In the genomic region with DNA sequence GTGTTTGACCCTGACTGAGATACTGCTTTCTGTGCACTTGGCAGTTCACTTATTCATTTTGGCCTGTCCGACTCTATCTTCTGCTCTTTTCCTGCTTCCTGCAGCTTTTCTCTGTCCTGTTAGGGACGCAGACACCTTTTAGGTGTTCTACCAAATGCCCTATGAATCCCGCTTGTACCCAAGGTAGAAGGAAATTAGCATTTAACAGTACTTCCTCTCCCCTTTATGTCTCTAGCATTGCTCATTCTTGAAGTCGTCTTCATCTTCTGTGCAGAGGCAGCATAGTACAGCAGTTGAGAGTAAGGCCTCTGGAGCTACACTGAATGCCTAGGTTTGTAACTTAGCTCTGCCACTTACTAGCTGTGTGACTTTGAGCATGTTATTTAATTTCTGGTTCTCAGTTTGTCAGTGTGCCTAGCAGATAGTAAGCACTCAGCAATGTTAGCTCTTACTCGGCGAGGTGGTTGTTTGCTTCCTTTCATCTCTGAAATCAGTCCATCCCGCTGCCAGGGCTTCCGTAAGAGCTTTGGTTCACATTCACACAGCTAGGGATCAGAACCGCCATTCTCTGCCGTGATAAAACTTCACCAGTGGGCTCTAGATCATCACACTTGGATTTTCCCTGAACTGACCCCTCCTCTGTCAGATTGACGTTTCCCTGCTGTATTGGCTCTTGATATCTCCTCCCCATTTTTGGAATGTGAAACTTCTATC, we compare ENCODE assay signal across 1 cellular context.
TF ChIP-seq lines count a peak whose summit lies in the region.

No MANE protein-coding gene starts in this region.

TF ChIP-seq in GM12878, 131 proteins besides CTCF, POLR2A, EP300 and RAD21:
- TF ChIP-seq, protein P1, sequence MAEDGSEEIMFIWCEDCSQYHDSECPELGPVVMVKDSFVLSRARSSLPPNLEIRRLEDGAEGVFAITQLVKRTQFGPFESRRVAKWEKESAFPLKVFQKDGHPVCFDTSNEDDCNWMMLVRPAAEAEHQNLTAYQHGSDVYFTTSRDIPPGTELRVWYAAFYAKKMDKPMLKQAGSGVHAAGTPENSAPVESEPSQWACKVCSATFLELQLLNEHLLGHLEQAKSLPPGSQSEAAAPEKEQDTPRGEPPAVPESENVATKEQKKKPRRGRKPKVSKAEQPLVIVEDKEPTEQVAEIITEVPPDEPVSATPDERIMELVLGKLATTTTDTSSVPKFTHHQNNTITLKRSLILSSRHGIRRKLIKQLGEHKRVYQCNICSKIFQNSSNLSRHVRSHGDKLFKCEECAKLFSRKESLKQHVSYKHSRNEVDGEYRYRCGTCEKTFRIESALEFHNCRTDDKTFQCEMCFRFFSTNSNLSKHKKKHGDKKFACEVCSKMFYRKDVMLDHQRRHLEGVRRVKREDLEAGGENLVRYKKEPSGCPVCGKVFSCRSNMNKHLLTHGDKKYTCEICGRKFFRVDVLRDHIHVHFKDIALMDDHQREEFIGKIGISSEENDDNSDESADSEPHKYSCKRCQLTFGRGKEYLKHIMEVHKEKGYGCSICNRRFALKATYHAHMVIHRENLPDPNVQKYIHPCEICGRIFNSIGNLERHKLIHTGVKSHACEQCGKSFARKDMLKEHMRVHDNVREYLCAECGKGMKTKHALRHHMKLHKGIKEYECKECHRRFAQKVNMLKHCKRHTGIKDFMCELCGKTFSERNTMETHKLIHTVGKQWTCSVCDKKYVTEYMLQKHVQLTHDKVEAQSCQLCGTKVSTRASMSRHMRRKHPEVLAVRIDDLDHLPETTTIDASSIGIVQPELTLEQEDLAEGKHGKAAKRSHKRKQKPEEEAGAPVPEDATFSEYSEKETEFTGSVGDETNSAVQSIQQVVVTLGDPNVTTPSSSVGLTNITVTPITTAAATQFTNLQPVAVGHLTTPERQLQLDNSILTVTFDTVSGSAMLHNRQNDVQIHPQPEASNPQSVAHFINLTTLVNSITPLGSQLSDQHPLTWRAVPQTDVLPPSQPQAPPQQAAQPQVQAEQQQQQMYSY (CRISPR knock-in tag; IDR thresholded peaks at IDR 0.05): no peak
- TF ChIP-seq, protein P2, sequence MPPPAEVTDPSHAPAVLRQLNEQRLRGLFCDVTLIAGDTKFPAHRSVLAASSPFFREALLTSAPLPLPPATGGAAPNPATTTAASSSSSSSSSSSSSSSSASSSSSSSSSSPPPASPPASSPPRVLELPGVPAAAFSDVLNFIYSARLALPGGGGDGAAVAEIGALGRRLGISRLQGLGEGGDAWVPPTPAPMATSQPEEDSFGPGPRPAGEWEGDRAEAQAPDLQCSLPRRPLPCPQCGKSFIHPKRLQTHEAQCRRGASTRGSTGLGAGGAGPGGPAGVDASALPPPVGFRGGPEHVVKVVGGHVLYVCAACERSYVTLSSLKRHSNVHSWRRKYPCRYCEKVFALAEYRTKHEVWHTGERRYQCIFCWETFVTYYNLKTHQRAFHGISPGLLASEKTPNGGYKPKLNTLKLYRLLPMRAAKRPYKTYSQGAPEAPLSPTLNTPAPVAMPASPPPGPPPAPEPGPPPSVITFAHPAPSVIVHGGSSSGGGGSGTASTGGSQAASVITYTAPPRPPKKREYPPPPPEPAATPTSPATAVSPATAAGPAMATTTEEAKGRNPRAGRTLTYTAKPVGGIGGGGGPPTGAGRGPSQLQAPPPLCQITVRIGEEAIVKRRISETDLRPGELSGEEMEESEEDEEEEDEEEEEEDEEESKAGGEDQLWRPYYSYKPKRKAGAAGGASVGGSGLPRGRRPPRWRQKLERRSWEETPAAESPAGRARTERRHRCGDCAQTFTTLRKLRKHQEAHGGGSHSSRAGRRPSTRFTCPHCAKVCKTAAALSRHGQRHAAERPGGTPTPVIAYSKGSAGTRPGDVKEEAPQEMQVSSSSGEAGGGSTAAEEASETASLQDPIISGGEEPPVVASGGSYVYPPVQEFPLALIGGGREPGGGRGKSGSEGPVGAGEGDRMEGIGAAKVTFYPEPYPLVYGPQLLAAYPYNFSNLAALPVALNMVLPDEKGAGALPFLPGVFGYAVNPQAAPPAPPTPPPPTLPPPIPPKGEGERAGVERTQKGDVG (CRISPR knock-in tag; IDR thresholded peaks at IDR 0.05): no peak
- TF ChIP-seq SRF (IDR thresholded peaks at IDR 0.05; ENCODE audit: low read depth in 2 of 2, low read length in 2 of 2): no peak
- no peak for TF ChIP-seq JUNB (IDR thresholded peaks at IDR 0.05)
- no peak for TF ChIP-seq CHD1 (IDR thresholded peaks at IDR 0.05; ENCODE audit: low read depth, low read length)
- TF ChIP-seq ZNF384 (IDR thresholded peaks at IDR 0.05; ENCODE audit: borderline replicate concordance, low read depth, low read length): no peak
- no peak for TF ChIP-seq KAT2A (conservative IDR thresholded peaks at IDR 0.05; ENCODE audit: control insufficient read depth, low read depth, low read length)
- no peak for TF ChIP-seq SUPT20H (IDR thresholded peaks at IDR 0.05; ENCODE audit: borderline replicate concordance, control insufficient read depth, low read depth, low read length)
- TF ChIP-seq RB1 (IDR thresholded peaks at IDR 0.05; ENCODE audit: borderline replicate concordance): no peak
- no peak for TF ChIP-seq IRF4 (IDR thresholded peaks at IDR 0.05; ENCODE audit: low read depth, low read length)
- TF ChIP-seq, protein P3, sequence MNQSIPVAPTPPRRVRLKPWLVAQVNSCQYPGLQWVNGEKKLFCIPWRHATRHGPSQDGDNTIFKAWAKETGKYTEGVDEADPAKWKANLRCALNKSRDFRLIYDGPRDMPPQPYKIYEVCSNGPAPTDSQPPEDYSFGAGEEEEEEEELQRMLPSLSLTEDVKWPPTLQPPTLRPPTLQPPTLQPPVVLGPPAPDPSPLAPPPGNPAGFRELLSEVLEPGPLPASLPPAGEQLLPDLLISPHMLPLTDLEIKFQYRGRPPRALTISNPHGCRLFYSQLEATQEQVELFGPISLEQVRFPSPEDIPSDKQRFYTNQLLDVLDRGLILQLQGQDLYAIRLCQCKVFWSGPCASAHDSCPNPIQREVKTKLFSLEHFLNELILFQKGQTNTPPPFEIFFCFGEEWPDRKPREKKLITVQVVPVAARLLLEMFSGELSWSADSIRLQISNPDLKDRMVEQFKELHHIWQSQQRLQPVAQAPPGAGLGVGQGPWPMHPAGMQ (IDR thresholded peaks at IDR 0.05; ENCODE audit: borderline replicate concordance): no peak
- TF ChIP-seq KLF5 (IDR thresholded peaks at IDR 0.05; ENCODE audit: partially characterized antibody): no peak
- no peak for TF ChIP-seq RELA (IDR thresholded peaks at IDR 0.05; ENCODE audit: borderline replicate concordance, partially characterized antibody)
- TF ChIP-seq BRCA1 (IDR thresholded peaks at IDR 0.05; ENCODE audit: low read depth, low read length): no peak
- TF ChIP-seq IKZF2 (IDR thresholded peaks at IDR 0.05): no peak
- no peak for TF ChIP-seq REST (IDR thresholded peaks at IDR 0.05; ENCODE audit: low read depth, low read length)
